Comparison of ENCODE assay signal across 1 cellular context in the genomic region with DNA sequence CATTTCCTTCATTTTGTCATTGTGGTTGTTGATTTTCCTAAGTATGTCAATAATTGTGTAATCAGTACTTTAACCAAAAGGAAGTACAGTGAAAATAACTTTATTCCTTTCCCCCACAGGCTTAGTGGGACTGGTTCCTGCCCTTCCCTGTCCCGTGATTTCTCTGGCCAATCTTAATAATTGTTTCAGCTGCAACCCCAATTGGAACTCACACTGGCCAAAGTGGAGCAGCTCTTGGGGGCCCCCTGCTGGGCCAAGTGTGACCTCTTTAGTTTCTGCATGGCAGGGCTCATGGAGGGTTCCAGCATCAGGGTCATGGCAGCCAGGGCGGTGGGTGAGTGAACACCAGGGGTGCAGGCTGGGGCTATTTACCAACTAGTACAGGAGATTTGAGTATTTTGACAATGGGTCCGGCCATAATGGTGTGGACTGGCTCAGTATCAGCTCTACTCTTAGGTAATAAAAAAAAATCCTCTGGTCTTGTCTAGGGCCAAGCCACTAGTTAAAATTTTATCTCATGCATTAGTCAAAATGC.
TF ChIP-seq lines count a peak whose summit lies in the region.

No MANE protein-coding gene starts in this region.

TF ChIP-seq in GM12878, 131 proteins besides CTCF, POLR2A, EP300 and RAD21 (continued from another document and continues in another):
- TF ChIP-seq, protein P1, sequence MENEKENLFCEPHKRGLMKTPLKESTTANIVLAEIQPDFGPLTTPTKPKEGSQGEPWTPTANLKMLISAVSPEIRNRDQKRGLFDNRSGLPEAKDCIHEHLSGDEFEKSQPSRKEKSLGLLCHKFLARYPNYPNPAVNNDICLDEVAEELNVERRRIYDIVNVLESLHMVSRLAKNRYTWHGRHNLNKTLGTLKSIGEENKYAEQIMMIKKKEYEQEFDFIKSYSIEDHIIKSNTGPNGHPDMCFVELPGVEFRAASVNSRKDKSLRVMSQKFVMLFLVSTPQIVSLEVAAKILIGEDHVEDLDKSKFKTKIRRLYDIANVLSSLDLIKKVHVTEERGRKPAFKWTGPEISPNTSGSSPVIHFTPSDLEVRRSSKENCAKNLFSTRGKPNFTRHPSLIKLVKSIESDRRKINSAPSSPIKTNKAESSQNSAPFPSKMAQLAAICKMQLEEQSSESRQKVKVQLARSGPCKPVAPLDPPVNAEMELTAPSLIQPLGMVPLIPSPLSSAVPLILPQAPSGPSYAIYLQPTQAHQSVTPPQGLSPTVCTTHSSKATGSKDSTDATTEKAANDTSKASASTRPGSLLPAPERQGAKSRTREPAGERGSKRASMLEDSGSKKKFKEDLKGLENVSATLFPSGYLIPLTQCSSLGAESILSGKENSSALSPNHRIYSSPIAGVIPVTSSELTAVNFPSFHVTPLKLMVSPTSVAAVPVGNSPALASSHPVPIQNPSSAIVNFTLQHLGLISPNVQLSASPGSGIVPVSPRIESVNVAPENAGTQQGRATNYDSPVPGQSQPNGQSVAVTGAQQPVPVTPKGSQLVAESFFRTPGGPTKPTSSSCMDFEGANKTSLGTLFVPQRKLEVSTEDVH (IDR thresholded peaks at IDR 0.05; ENCODE audit: low read depth, partially characterized antibody) = no peak
- TF ChIP-seq PML (IDR thresholded peaks at IDR 0.05; ENCODE audit: low read length) (no peak), KAT2A (conservative IDR thresholded peaks at IDR 0.05; ENCODE audit: control insufficient read depth, low read depth, low read length) (no peak), NFXL1 (IDR thresholded peaks at IDR 0.05; ENCODE audit: borderline replicate concordance) (no peak), GATAD2B (conservative IDR thresholded peaks at IDR 0.05; ENCODE audit: low read depth) (0 out of 2 replicates have a peak, but pooled peaks have one; percentile 37), HCFC1 (IDR thresholded peaks at IDR 0.05; ENCODE audit: low read length) (no peak), POLR2AphosphoS5 (IDR thresholded peaks at IDR 0.05; ENCODE audit: low read length) (no peak), STAT3 (IDR thresholded peaks at IDR 0.05; ENCODE audit: low read depth, low read length) (no peak), SUPT20H (IDR thresholded peaks at IDR 0.05; ENCODE audit: borderline replicate concordance, control insufficient read depth, low read depth, low read length) (no peak), EZH2 (IDR thresholded peaks at IDR 0.05; ENCODE audit: borderline replicate concordance, control insufficient read depth, low read depth, low read length) (no peak), SIX5 (IDR thresholded peaks at IDR 0.05; ENCODE audit: low read depth, low read length, severe bottlenecking) (no peak), CHD2 (IDR thresholded peaks at IDR 0.05; ENCODE audit: borderline replicate concordance, low read depth, low read length) (no peak), MEF2A (IDR thresholded peaks at IDR 0.05; ENCODE audit: insufficient read depth, low read depth, low read length) (no peak), ZNF274 (IDR thresholded peaks at IDR 0.05; ENCODE audit: insufficient read depth, insufficient read length) (no peak), POLR2AphosphoS2 (IDR thresholded peaks at IDR 0.05; ENCODE audit: low read depth, low read length) (no peak), POU2F2 (IDR thresholded peaks at IDR 0.05; ENCODE audit: borderline replicate concordance, low read depth, low read length) (no peak), SMC3 (IDR thresholded peaks at IDR 0.05; ENCODE audit: borderline replicate concordance, low read length) (peak; percentile 72), EGR1 (IDR thresholded peaks at IDR 0.05; ENCODE audit: borderline replicate concordance in 1 of 2, low read depth in 2 of 2, low read length in 2 of 2) (no peak), CREB1 (IDR thresholded peaks at IDR 0.05; ENCODE audit: low read depth) (no peak), SMARCA5 (IDR thresholded peaks at IDR 0.05) (peak; percentile 80; the same call in 1 of the 2 replicates), STAT1 (conservative IDR thresholded peaks at IDR 0.05) (no peak), WRNIP1 (IDR thresholded peaks at IDR 0.05; ENCODE audit: borderline replicate concordance, low read depth, low read length) (no peak), TAF1 (IDR thresholded peaks at IDR 0.05; ENCODE audit: borderline replicate concordance, low read depth, low read length) (no peak), NFYA (IDR thresholded peaks at IDR 0.05; ENCODE audit: borderline replicate concordance, low read depth, low read length) (no peak), ZBED1 (IDR thresholded peaks at IDR 0.05; ENCODE audit: borderline replicate concordance) (no peak), RFX5 (IDR thresholded peaks at IDR 0.05; ENCODE audit: low read depth, low read length) (no peak), PAX8 (IDR thresholded peaks at IDR 0.05) (no peak), MEF2B (IDR thresholded peaks at IDR 0.05; ENCODE audit: partially characterized antibody, poor library complexity, severe bottlenecking) (no peak), ZNF24 (IDR thresholded peaks at IDR 0.05) (0 out of 2 replicates have a peak, but pooled peaks have one; percentile 14), SREBF2 (IDR thresholded peaks at IDR 0.05; ENCODE audit: low read length) (no peak), MTA3 (IDR thresholded peaks at IDR 0.05; ENCODE audit: borderline replicate concordance, low read length) (no peak), BCL11A (IDR thresholded peaks at IDR 0.05; ENCODE audit: low read depth, low read length) (no peak), RBBP5 (conservative IDR thresholded peaks at IDR 0.05) (no peak), RUNX3 (IDR thresholded peaks at IDR 0.05; ENCODE audit: low read length) (0 out of 2 replicates have a peak, but pooled peaks have one; percentile 12)
- TF ChIP-seq, protein P2, sequence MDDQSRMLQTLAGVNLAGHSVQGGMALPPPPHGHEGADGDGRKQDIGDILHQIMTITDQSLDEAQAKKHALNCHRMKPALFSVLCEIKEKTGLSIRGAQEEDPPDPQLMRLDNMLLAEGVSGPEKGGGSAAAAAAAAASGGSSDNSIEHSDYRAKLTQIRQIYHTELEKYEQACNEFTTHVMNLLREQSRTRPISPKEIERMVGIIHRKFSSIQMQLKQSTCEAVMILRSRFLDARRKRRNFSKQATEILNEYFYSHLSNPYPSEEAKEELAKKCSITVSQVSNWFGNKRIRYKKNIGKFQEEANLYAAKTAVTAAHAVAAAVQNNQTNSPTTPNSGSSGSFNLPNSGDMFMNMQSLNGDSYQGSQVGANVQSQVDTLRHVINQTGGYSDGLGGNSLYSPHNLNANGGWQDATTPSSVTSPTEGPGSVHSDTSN (IDR thresholded peaks at IDR 0.05; ENCODE audit: insufficient replicate concordance, low read depth, low read length) = no peak
- TF ChIP-seq, protein P3, sequence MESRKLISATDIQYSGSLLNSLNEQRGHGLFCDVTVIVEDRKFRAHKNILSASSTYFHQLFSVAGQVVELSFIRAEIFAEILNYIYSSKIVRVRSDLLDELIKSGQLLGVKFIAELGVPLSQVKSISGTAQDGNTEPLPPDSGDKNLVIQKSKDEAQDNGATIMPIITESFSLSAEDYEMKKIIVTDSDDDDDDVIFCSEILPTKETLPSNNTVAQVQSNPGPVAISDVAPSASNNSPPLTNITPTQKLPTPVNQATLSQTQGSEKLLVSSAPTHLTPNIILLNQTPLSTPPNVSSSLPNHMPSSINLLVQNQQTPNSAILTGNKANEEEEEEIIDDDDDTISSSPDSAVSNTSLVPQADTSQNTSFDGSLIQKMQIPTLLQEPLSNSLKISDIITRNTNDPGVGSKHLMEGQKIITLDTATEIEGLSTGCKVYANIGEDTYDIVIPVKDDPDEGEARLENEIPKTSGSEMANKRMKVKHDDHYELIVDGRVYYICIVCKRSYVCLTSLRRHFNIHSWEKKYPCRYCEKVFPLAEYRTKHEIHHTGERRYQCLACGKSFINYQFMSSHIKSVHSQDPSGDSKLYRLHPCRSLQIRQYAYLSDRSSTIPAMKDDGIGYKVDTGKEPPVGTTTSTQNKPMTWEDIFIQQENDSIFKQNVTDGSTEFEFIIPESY (IDR thresholded peaks at IDR 0.05) = no peak
- TF ChIP-seq, protein P4, sequence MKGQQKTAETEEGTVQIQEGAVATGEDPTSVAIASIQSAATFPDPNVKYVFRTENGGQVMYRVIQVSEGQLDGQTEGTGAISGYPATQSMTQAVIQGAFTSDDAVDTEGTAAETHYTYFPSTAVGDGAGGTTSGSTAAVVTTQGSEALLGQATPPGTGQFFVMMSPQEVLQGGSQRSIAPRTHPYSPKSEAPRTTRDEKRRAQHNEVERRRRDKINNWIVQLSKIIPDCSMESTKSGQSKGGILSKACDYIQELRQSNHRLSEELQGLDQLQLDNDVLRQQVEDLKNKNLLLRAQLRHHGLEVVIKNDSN (IDR thresholded peaks at IDR 0.05; ENCODE audit: borderline replicate concordance, extremely low read length, insufficient read depth, low read depth, low read length) = no peak
- TF ChIP-seq, protein P5, sequence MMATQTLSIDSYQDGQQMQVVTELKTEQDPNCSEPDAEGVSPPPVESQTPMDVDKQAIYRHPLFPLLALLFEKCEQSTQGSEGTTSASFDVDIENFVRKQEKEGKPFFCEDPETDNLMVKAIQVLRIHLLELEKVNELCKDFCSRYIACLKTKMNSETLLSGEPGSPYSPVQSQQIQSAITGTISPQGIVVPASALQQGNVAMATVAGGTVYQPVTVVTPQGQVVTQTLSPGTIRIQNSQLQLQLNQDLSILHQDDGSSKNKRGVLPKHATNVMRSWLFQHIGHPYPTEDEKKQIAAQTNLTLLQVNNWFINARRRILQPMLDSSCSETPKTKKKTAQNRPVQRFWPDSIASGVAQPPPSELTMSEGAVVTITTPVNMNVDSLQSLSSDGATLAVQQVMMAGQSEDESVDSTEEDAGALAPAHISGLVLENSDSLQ (IDR thresholded peaks at IDR 0.05) = no peak
- TF ChIP-seq, protein P6, sequence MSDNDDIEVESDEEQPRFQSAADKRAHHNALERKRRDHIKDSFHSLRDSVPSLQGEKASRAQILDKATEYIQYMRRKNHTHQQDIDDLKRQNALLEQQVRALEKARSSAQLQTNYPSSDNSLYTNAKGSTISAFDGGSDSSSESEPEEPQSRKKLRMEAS (IDR thresholded peaks at IDR 0.05; ENCODE audit: low read depth, low read length) = no peak
- TF ChIP-seq, protein P7, sequence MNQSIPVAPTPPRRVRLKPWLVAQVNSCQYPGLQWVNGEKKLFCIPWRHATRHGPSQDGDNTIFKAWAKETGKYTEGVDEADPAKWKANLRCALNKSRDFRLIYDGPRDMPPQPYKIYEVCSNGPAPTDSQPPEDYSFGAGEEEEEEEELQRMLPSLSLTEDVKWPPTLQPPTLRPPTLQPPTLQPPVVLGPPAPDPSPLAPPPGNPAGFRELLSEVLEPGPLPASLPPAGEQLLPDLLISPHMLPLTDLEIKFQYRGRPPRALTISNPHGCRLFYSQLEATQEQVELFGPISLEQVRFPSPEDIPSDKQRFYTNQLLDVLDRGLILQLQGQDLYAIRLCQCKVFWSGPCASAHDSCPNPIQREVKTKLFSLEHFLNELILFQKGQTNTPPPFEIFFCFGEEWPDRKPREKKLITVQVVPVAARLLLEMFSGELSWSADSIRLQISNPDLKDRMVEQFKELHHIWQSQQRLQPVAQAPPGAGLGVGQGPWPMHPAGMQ (IDR thresholded peaks at IDR 0.05; ENCODE audit: borderline replicate concordance) = no peak
- TF ChIP-seq, protein P8, sequence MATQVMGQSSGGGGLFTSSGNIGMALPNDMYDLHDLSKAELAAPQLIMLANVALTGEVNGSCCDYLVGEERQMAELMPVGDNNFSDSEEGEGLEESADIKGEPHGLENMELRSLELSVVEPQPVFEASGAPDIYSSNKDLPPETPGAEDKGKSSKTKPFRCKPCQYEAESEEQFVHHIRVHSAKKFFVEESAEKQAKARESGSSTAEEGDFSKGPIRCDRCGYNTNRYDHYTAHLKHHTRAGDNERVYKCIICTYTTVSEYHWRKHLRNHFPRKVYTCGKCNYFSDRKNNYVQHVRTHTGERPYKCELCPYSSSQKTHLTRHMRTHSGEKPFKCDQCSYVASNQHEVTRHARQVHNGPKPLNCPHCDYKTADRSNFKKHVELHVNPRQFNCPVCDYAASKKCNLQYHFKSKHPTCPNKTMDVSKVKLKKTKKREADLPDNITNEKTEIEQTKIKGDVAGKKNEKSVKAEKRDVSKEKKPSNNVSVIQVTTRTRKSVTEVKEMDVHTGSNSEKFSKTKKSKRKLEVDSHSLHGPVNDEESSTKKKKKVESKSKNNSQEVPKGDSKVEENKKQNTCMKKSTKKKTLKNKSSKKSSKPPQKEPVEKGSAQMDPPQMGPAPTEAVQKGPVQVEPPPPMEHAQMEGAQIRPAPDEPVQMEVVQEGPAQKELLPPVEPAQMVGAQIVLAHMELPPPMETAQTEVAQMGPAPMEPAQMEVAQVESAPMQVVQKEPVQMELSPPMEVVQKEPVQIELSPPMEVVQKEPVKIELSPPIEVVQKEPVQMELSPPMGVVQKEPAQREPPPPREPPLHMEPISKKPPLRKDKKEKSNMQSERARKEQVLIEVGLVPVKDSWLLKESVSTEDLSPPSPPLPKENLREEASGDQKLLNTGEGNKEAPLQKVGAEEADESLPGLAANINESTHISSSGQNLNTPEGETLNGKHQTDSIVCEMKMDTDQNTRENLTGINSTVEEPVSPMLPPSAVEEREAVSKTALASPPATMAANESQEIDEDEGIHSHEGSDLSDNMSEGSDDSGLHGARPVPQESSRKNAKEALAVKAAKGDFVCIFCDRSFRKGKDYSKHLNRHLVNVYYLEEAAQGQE (IDR thresholded peaks at IDR 0.05; ENCODE audit: low read depth, low read length) = no peak
- TF ChIP-seq, protein P9, sequence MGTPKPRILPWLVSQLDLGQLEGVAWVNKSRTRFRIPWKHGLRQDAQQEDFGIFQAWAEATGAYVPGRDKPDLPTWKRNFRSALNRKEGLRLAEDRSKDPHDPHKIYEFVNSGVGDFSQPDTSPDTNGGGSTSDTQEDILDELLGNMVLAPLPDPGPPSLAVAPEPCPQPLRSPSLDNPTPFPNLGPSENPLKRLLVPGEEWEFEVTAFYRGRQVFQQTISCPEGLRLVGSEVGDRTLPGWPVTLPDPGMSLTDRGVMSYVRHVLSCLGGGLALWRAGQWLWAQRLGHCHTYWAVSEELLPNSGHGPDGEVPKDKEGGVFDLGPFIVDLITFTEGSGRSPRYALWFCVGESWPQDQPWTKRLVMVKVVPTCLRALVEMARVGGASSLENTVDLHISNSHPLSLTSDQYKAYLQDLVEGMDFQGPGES (IDR thresholded peaks at IDR 0.05) = no peak
- TF ChIP-seq, protein P10, sequence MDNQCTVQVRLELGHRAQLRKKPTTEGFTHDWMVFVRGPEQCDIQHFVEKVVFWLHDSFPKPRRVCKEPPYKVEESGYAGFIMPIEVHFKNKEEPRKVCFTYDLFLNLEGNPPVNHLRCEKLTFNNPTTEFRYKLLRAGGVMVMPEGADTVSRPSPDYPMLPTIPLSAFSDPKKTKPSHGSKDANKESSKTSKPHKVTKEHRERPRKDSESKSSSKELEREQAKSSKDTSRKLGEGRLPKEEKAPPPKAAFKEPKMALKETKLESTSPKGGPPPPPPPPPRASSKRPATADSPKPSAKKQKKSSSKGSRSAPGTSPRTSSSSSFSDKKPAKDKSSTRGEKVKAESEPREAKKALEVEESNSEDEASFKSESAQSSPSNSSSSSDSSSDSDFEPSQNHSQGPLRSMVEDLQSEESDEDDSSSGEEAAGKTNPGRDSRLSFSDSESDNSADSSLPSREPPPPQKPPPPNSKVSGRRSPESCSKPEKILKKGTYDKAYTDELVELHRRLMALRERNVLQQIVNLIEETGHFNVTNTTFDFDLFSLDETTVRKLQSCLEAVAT (IDR thresholded peaks at IDR 0.05) = no peak
- TF ChIP-seq, protein P11, sequence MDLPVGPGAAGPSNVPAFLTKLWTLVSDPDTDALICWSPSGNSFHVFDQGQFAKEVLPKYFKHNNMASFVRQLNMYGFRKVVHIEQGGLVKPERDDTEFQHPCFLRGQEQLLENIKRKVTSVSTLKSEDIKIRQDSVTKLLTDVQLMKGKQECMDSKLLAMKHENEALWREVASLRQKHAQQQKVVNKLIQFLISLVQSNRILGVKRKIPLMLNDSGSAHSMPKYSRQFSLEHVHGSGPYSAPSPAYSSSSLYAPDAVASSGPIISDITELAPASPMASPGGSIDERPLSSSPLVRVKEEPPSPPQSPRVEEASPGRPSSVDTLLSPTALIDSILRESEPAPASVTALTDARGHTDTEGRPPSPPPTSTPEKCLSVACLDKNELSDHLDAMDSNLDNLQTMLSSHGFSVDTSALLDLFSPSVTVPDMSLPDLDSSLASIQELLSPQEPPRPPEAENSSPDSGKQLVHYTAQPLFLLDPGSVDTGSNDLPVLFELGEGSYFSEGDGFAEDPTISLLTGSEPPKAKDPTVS (IDR thresholded peaks at IDR 0.05; ENCODE audit: low read depth, low read length) = no peak
